In genomic region chr3:48430359-48431101, GRCh38 we compare ENCODE assay signal across 2 cellular contexts.
TF ChIP-seq lines count a peak whose summit lies in the region.

No MANE protein-coding gene starts in this region.

TF ChIP-seq in GM12878, 131 proteins besides CTCF, POLR2A, EP300 and RAD21 (continues in another document):
- TF ChIP-seq, protein P1, sequence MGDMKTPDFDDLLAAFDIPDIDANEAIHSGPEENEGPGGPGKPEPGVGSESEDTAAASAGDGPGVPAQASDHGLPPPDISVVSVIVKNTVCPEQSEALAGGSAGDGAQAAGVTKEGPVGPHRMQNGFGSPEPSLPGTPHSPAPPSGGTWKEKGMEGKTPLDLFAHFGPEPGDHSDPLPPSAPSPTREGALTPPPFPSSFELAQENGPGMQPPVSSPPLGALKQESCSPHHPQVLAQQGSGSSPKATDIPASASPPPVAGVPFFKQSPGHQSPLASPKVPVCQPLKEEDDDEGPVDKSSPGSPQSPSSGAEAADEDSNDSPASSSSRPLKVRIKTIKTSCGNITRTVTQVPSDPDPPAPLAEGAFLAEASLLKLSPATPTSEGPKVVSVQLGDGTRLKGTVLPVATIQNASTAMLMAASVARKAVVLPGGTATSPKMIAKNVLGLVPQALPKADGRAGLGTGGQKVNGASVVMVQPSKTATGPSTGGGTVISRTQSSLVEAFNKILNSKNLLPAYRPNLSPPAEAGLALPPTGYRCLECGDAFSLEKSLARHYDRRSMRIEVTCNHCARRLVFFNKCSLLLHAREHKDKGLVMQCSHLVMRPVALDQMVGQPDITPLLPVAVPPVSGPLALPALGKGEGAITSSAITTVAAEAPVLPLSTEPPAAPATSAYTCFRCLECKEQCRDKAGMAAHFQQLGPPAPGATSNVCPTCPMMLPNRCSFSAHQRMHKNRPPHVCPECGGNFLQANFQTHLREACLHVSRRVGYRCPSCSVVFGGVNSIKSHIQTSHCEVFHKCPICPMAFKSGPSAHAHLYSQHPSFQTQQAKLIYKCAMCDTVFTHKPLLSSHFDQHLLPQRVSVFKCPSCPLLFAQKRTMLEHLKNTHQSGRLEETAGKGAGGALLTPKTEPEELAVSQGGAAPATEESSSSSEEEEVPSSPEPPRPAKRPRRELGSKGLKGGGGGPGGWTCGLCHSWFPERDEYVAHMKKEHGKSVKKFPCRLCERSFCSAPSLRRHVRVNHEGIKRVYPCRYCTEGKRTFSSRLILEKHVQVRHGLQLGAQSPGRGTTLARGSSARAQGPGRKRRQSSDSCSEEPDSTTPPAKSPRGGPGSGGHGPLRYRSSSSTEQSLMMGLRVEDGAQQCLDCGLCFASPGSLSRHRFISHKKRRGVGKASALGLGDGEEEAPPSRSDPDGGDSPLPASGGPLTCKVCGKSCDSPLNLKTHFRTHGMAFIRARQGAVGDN (IDR thresholded peaks at IDR 0.05), result no peak
- TF ChIP-seq ZNF207 (IDR thresholded peaks at IDR 0.05; ENCODE audit: borderline replicate concordance), result no peak
- TF ChIP-seq DPF2 (IDR thresholded peaks at IDR 0.05), result no peak
- TF ChIP-seq BCL3 (IDR thresholded peaks at IDR 0.05; ENCODE audit: borderline replicate concordance, insufficient read depth, low read depth, low read length, poor library complexity, severe bottlenecking), result no peak
- TF ChIP-seq IKZF2 (IDR thresholded peaks at IDR 0.05), result no peak
- no peak for TF ChIP-seq FOXM1 (IDR thresholded peaks at IDR 0.05; ENCODE audit: low read depth, low read length)
- TF ChIP-seq SKIL (IDR thresholded peaks at IDR 0.05; ENCODE audit: low read depth, poor library complexity, severe bottlenecking), result no peak
- TF ChIP-seq HSF1 (IDR thresholded peaks at IDR 0.05; ENCODE audit: low read depth, low read length), result no peak
- TF ChIP-seq JUND (IDR thresholded peaks at IDR 0.05; ENCODE audit: low read depth, low read length), result no peak
- no peak for TF ChIP-seq IKZF1 (conservative IDR thresholded peaks at IDR 0.05)
- TF ChIP-seq, protein P2, sequence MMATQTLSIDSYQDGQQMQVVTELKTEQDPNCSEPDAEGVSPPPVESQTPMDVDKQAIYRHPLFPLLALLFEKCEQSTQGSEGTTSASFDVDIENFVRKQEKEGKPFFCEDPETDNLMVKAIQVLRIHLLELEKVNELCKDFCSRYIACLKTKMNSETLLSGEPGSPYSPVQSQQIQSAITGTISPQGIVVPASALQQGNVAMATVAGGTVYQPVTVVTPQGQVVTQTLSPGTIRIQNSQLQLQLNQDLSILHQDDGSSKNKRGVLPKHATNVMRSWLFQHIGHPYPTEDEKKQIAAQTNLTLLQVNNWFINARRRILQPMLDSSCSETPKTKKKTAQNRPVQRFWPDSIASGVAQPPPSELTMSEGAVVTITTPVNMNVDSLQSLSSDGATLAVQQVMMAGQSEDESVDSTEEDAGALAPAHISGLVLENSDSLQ (IDR thresholded peaks at IDR 0.05), result no peak

TF ChIP-seq in liver, 16 proteins besides CTCF, POLR2A, EP300 and RAD21:
- TF ChIP-seq HNF4A (conservative IDR thresholded peaks at IDR 0.05), result no peak
- TF ChIP-seq ATF3 (IDR thresholded peaks at IDR 0.05), result no peak
- TF ChIP-seq ZBTB33 (IDR thresholded peaks at IDR 0.05), result no peak
- peak; percentile 10 for TF ChIP-seq SP1 (IDR thresholded peaks at IDR 0.05)
- no peak for TF ChIP-seq HNF4G (IDR thresholded peaks at IDR 0.05)
- no peak for TF ChIP-seq FOXA2 (IDR thresholded peaks at IDR 0.05)
- TF ChIP-seq, protein P3, sequence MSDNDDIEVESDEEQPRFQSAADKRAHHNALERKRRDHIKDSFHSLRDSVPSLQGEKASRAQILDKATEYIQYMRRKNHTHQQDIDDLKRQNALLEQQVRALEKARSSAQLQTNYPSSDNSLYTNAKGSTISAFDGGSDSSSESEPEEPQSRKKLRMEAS (IDR thresholded peaks at IDR 0.05), result no peak
- TF ChIP-seq REST (IDR thresholded peaks at IDR 0.05), result peak; percentile 10
- TF ChIP-seq EGR1 (IDR thresholded peaks at IDR 0.05; ENCODE audit: low read depth in 2 of 2), result no peak
- TF ChIP-seq RXRA (IDR thresholded peaks at IDR 0.05), result no peak
- no peak for TF ChIP-seq GABPA (IDR thresholded peaks at IDR 0.05 in 1 of 2, conservative IDR thresholded peaks at IDR 0.05 in 1 of 2)
- no peak for TF ChIP-seq FOXA1 (IDR thresholded peaks at IDR 0.05)
- TF ChIP-seq TAF1 (conservative IDR thresholded peaks at IDR 0.05), result no peak
- no peak for TF ChIP-seq YY1 (IDR thresholded peaks at IDR 0.05)
- no peak for TF ChIP-seq NR2F2 (IDR thresholded peaks at IDR 0.05)
- TF ChIP-seq JUND (IDR thresholded peaks at IDR 0.05), result no peak
